In genomic region chr9:13860926-13861325, GRCh38 we compare ENCODE assay signal across 21 cellular contexts.
DNase-seq lines count a peak whose midpoint lies in the region; ATAC-seq and TF ChIP-seq lines count a peak whose summit lies in the region.
"Had no signal": no experiment of that assay in that cellular context is flagged by ENCODE, and none has a peak within 500 bp of the region (broad histone marks: within the 10 kb centered on the region; RNA-seq: fewer than 3 reads in every experiment).

No MANE protein-coding gene starts in this region.

- BruUV-seq in PC-3 (replicated peaks; lab: Mats Ljungman, UMichigan), result no TSS peak

- H3F3A ChIP-seq in PC-3 (ENCODE audit: low read length, unreplicated experiment), result no peaks in the 10 kb centered on the region

- no peak overlapping the region for H3K4me2 ChIP-seq in PC-3 (ENCODE audit: low read length)
- H3K4me2 ChIP-seq: BLaER1 treated with 17β-estradiol and CSF1 and Interleukin-3, amounts not matched to agents 10 nM and 100 nM had no signal

- no peak overlapping the region for H3K4me3 ChIP-seq in heart right ventricle
- H3K4me3 ChIP-seq in PC-3 (ENCODE audit: low read length), result no peak overlapping the region
- H3K4me3 ChIP-seq in uterus, result no peak overlapping the region
- H3K4me3 ChIP-seq: BLaER1 treated with 17β-estradiol and CSF1 and Interleukin-3, amounts not matched to agents 10 nM and 100 nM; prostate gland; SK-N-MC had no signal

- no peak for ATAC-seq in heart right ventricle
- no peak for ATAC-seq in left cardiac atrium
- ATAC-seq in PC-3, result no peak
- ATAC-seq in GM18519 (IDR thresholded peaks at IDR 0.05; ENCODE audit: low FRiP score, unreplicated experiment), result no peak
- no peak for ATAC-seq in HG03342 (IDR thresholded peaks at IDR 0.05; ENCODE audit: unreplicated experiment)
- ATAC-seq: sciatic nerve; stimulated activated naive B cell treated with anti-CD40 and anti-IgM and Interleukin-4, amounts not matched to agents 10 μg/mL and 1 μg/mL and 100 μg/mL, for 72 hours had no signal

- H3K4me1 ChIP-seq in heart right ventricle, result peaks cover 3 to 47% (median 33%) of the 10 kb centered on the region in 9 donors
- H3K4me1 ChIP-seq in PC-3 (ENCODE audit: insufficient read depth, low read length), result peaks cover 27% of the 10 kb centered on the region
- H3K4me1 ChIP-seq in uterus, result no peaks in the 10 kb centered on the region
- H3K4me1 ChIP-seq: BLaER1 treated with 17β-estradiol and CSF1 and Interleukin-3, amounts not matched to agents 10 nM and 100 nM; prostate gland had no signal

- no peaks in the 10 kb centered on the region for H3K79me2 ChIP-seq in PC-3 (ENCODE audit: low read length)

- H3K27ac ChIP-seq in heart right ventricle (peak overlapping the region in 8 of 10 donors; percentile 9 to 68 (median 40)), PC-3 (ENCODE audit: low read length) (no peak overlapping the region), uterus (peak overlapping the region; percentile 28 to 31)
- H3K27ac ChIP-seq: BLaER1 treated with 17β-estradiol and CSF1 and Interleukin-3, amounts not matched to agents 10 nM and 100 nM; prostate gland; SK-N-MC had no signal

- intact Hi-C loops in heart right ventricle (cut with DNase I), result loop anchor here in 1 of 10 donors (5.0 kb wide), 2 partner anchors 154 to 461 kb away; no protein-coding TSS in a partner anchor
- intact Hi-C loops in left cardiac atrium (cut with DNase I), result no loop called here
- intact Hi-C loops in PC-3 (cut with micrococcal nuclease), result no loop called here
- intact Hi-C loops in uterus (cut with DNase I; ENCODE audit: low total_unique reads), result no loop called here

- no peaks in the 10 kb centered on the region for H4K20me1 ChIP-seq in PC-3 (ENCODE audit: low read length)
- H4K20me1 ChIP-seq: BLaER1 treated with 17β-estradiol and CSF1 and Interleukin-3, amounts not matched to agents 10 nM and 100 nM had no signal

- POLR2A ChIA-PET in PC-3 (lab: Charles Lee; ENCODE audit: unreplicated experiment), result no interaction called here

- H3K36me3 ChIP-seq in heart right ventricle, result no peaks in the 10 kb centered on the region
- no peaks in the 10 kb centered on the region for H3K36me3 ChIP-seq in PC-3 (ENCODE audit: low read depth, low read length)
- no peaks in the 10 kb centered on the region for H3K36me3 ChIP-seq in uterus
- H3K36me3 ChIP-seq: BLaER1 treated with 17β-estradiol and CSF1 and Interleukin-3, amounts not matched to agents 10 nM and 100 nM; prostate gland had no signal

- H3K9ac ChIP-seq in PC-3 (ENCODE audit: low read length), result no peak overlapping the region
- H3K9ac ChIP-seq: BLaER1 treated with 17β-estradiol and CSF1 and Interleukin-3, amounts not matched to agents 10 nM and 100 nM had no signal

- WGBS in heart right ventricle, 2 donors, result 65 to 66% methylated on average over 3 of the region's 3 CpGs

- TF ChIP-seq CTCF in heart right ventricle (IDR thresholded peaks at IDR 0.05) (no peak), PC-3 (conservative IDR thresholded peaks at IDR 0.05; ENCODE audit: low read depth, low read length) (no peak), uterus (IDR thresholded peaks at IDR 0.05) (no peak)

- H3K27me3 ChIP-seq in heart right ventricle, result no peaks in the 10 kb centered on the region
- H3K27me3 ChIP-seq in PC-3 (ENCODE audit: low read length), result no peaks in the 10 kb centered on the region
- no peaks in the 10 kb centered on the region for H3K27me3 ChIP-seq in uterus
- H3K27me3 ChIP-seq: BLaER1 treated with 17β-estradiol and CSF1 and Interleukin-3, amounts not matched to agents 10 nM and 100 nM had no signal

- H3K9me2 ChIP-seq in PC-3 (replicated peaks; ENCODE audit: low read length), result no peaks in the 10 kb centered on the region

- DNase-seq in heart right ventricle (no peak), left cardiac atrium (no peak), PC-3 (peak; percentile 47), iPS-NIHi11 (ENCODE audit: low spot score) (peak; percentile 14), uterus (no peak), midbrain (lab: John Stamatoyannopoulos, UW) (no peak)
- DNase-seq: activated CD4-positive, alpha-beta T cell treated with anti-CD3 and anti-CD28 coated beads, Interleukin-2, amount 50 U/mL, for 48 hours; activated CD8-positive, alpha-beta memory T cell treated with anti-CD3 and anti-CD28 coated beads, Interleukin-2, amount 50 U/mL, for 4 hours; activated naive CD8-positive, alpha-beta T cell treated with anti-CD3 and anti-CD28 coated beads, Interleukin-2, amount 10 ng/mL, durations not matched to agents 7 days and 5 days; IMR-90; kidney glomerular epithelial cell; NCI-H446; OCI-M1; stimulated activated CD4-positive, alpha-beta T cell treated with anti-CD3 and anti-CD28 coated beads, Interleukin-15, amount 100 ng/mL, for 24 hours; stimulated activated naive B cell treated with anti-CD40 and anti-IgM and Interleukin-4, amounts not matched to agents 10 μg/mL and 1 μg/mL and 100 μg/mL, for 72 hours had no signal

- H3K9me3 ChIP-seq in heart right ventricle (no peaks in the 10 kb centered on the region), PC-3 (ENCODE audit: low read length) (no peaks in the 10 kb centered on the region), uterus (no peaks in the 10 kb centered on the region)
- H3K9me3 ChIP-seq: BLaER1 treated with 17β-estradiol and CSF1 and Interleukin-3, amounts not matched to agents 10 nM and 100 nM; prostate gland had no signal

- no peak for TF ChIP-seq POLR2A in uterus (IDR thresholded peaks at IDR 0.05)

- CTCF ChIA-PET in PC-3 (lab: Charles Lee), result no interaction called here

- no peak overlapping the region for H2AFZ ChIP-seq in PC-3 (ENCODE audit: low read length)

Comparison
In these comparisons a context has a peak if more than half of its experiments do, and no peak if none do; other contexts are left out.
1. DNase-seq: peak in PC-3 (single experiment) and iPS-NIHi11 (single experiment); none in heart right ventricle (0 of 2), left cardiac atrium (single experiment), uterus (0 of 2) and midbrain (single experiment).